In the genomic region with DNA sequence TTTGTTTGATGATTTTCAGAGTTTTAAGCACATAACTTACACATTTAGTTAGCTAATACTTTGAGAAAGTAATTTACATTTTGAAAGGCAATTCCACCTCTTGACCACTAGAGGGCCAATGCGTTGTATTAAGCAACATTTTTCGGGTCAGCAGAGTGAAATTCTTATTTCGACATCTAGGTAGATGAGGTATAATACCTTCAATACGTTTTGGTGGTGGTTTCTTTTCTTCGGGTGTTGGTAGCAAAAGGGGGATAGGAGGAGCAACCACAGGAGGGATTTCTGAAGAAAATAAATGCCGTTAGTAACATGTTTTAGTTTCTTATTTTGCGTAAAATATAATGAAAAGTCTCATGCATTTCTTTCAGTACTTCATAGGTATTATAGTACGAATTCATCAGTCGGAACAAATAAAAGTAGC, we compare ENCODE assay signal across 8 cellular contexts.
DNase-seq lines count a peak whose midpoint lies in the region; ATAC-seq and TF ChIP-seq lines count a peak whose summit lies in the region.

No MANE protein-coding gene starts in this region.

- H3K4me3 ChIP-seq in AG10803 (ENCODE audit: low read length): no peak overlapping the region
- H3K4me3 ChIP-seq in GM12875 (ENCODE audit: low read depth, low read length): no peak overlapping the region
- no peak overlapping the region for H3K4me3 ChIP-seq in coronary artery
- no peak overlapping the region for H3K4me3 ChIP-seq in parathyroid adenoma (ENCODE audit: low read depth, low read length)

- no peak for ATAC-seq in sciatic nerve

- peak; percentile 96 for TF ChIP-seq CTCF in AG10803 (conservative IDR thresholded peaks at IDR 0.05; ENCODE audit: low read length)
- peak; percentile 79 for TF ChIP-seq CTCF in GM12875 (IDR thresholded peaks at IDR 0.05; ENCODE audit: borderline replicate concordance, insufficient read depth, low read depth, low read length)
- peak; percentile 42 for TF ChIP-seq CTCF in coronary artery (IDR thresholded peaks at IDR 0.05)
- peak; percentile 42 for TF ChIP-seq CTCF in parathyroid adenoma (IDR thresholded peaks at IDR 0.05)

- H3K79me2 ChIP-seq in parathyroid adenoma: no peaks in the 10 kb centered on the region

- H3K9ac ChIP-seq in parathyroid adenoma: no peak overlapping the region

- no peak overlapping the region for H3K27ac ChIP-seq in coronary artery
- no peak overlapping the region for H3K27ac ChIP-seq in parathyroid adenoma

- H3K36me3 ChIP-seq in parathyroid adenoma (ENCODE audit: control insufficient read depth, insufficient read depth, low read length): no peaks in the 10 kb centered on the region

- no peaks in the 10 kb centered on the region for H3K9me3 ChIP-seq in parathyroid adenoma (ENCODE audit: control insufficient read depth, low read length)

- H3K27me3 ChIP-seq in parathyroid adenoma (ENCODE audit: control insufficient read depth, insufficient read depth, low read length): no peaks in the 10 kb centered on the region

- no peak overlapping the region for H2AFZ ChIP-seq in parathyroid adenoma

- no peak overlapping the region for H3K4me2 ChIP-seq in parathyroid adenoma (ENCODE audit: low read length)

- intact Hi-C loops in sciatic nerve (cut with DNase I): no loop called here

- H3K4me1 ChIP-seq in parathyroid adenoma: no peaks in the 10 kb centered on the region

- DNase-seq in AG10803 (ENCODE audit: low read depth): peak; percentile 34
- DNase-seq in NCI-H446 treated with DMSO at 0.1 percent for 48 hours (lab: John Stamatoyannopoulos, UW): peak; percentile 12
- no peak for DNase-seq in coronary artery (ENCODE audit: low spot score)
- no peak for DNase-seq in stimulated activated CD4-positive, alpha-beta T cell treated with anti-CD3 and anti-CD28 coated beads, Interleukin-1b, Interleukin-23, amount 100 ng/mL, for 48 hours
- no peak for DNase-seq in NCI-H2107 (lab: John Stamatoyannopoulos, UW)
- no peak for DNase-seq in sciatic nerve (ENCODE audit: low spot score)

Comparison
In these comparisons a context has a peak if more than half of its experiments do, and no peak if none do; other contexts are left out.
1. DNase-seq: peak in AG10803 (single experiment) and NCI-H446 treated with DMSO at 0.1 percent for 48 hours (single experiment); none in coronary artery (single experiment), stimulated activated CD4-positive, alpha-beta T cell treated with anti-CD3 and anti-CD28 coated beads, Interleukin-1b, Interleukin-23, amount 100 ng/mL, for 48 hours (single experiment), NCI-H2107 (single experiment) and sciatic nerve (single experiment).
2. CTCF ChIP-seq: peak in every context shown above with its lines; median percentile 96 in AG10803; 79 in GM12875; 42 in coronary artery; 42 in parathyroid adenoma.